1 cellular context compared by ENCODE assay signal in the genomic region with DNA sequence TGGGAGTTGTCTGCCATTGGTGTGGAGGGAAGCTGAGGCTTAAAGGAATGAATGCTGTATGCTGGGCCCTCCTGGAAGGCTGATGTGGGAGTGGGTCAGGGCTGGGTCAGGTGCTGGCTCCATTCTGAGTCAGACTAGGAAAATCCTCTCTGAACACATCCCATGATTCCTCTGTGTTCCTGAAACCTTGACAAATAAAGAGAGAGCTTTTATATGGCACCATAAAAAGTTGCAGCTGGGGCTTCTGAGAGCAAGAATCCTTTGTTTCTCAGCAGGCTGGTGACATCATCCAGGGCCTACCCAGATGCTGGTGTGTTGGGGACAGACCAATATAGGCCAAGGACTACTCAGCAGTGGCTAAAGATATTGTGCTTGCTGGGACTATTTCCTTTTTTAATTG.
TF ChIP-seq lines count a peak whose summit lies in the region.

No MANE protein-coding gene starts in this region.

TF ChIP-seq in GM23338, 12 proteins besides CTCF, POLR2A, EP300 and RAD21 (continued from another document):
- TF ChIP-seq, protein P1, sequence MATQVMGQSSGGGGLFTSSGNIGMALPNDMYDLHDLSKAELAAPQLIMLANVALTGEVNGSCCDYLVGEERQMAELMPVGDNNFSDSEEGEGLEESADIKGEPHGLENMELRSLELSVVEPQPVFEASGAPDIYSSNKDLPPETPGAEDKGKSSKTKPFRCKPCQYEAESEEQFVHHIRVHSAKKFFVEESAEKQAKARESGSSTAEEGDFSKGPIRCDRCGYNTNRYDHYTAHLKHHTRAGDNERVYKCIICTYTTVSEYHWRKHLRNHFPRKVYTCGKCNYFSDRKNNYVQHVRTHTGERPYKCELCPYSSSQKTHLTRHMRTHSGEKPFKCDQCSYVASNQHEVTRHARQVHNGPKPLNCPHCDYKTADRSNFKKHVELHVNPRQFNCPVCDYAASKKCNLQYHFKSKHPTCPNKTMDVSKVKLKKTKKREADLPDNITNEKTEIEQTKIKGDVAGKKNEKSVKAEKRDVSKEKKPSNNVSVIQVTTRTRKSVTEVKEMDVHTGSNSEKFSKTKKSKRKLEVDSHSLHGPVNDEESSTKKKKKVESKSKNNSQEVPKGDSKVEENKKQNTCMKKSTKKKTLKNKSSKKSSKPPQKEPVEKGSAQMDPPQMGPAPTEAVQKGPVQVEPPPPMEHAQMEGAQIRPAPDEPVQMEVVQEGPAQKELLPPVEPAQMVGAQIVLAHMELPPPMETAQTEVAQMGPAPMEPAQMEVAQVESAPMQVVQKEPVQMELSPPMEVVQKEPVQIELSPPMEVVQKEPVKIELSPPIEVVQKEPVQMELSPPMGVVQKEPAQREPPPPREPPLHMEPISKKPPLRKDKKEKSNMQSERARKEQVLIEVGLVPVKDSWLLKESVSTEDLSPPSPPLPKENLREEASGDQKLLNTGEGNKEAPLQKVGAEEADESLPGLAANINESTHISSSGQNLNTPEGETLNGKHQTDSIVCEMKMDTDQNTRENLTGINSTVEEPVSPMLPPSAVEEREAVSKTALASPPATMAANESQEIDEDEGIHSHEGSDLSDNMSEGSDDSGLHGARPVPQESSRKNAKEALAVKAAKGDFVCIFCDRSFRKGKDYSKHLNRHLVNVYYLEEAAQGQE (IDR thresholded peaks at IDR 0.05; ENCODE audit: unreplicated experiment): no peak
- TF ChIP-seq ZNF331 (CRISPR knock-in tag; IDR thresholded peaks at IDR 0.05; ENCODE audit: low read depth) (no peak), NANOG (IDR thresholded peaks at IDR 0.05; ENCODE audit: borderline replicate concordance) (no peak)
